14 cellular contexts compared by ENCODE assay signal in the genomic region with DNA sequence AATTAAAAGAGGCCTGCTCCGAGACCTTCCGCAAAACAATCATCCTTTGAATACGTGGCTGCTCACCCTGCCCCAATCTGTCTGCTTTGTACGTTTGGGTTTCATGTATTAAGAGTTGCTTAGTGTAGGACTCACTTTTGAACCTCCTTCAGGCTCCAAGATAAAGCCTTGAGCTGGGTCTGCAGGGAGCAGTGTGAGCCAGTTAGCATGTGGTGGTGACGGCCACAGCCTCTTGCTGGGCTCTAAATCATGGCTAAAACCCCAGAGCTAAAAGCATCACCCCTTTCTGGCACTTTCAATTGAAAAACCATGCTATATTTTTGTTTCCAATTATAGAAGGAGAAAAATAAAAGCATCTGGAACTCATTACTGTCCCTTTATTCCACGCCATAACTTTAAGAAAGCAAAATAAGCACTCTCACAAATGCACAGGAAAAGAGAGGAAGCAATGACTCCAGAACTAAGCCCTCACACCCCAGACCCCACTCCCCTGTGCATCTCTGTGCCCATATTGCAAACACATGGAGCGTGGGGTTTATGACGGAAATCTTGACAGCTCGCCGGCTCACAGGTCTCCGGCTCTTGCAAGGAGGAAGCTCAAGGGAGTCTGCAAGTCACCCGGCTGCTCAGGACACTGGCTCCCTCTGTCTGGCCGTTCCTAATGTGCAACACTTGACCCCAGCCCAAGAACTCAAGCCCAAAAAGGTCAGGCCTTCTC.
A peak's percentile ranks its signal among the peaks of the same experiment; 100 is the strongest.
DNase-seq lines count a peak whose midpoint lies in the region; ATAC-seq and TF ChIP-seq lines count a peak whose summit lies in the region.
"Had no signal": no experiment of that assay in that cellular context is flagged by ENCODE, and none has a peak within 500 bp of the region (broad histone marks: within the 10 kb centered on the region; RNA-seq: fewer than 3 reads in every experiment).

No MANE protein-coding gene starts in this region.

- H3K9ac ChIP-seq in MM.1S (ENCODE audit: low read length) = no peak overlapping the region

- H2AFZ ChIP-seq in MM.1S (ENCODE audit: low read length) = no peak overlapping the region

- H3K27me3 ChIP-seq in MM.1S (replicated peaks; ENCODE audit: insufficient read depth, low read length) = 0 out of 2 replicates have a peak, but pooled peaks cover 4% of the 10 kb centered on the region

- ATAC-seq in WTC11 = peak; percentile 75
- peak; percentile 65 for ATAC-seq in Right ventricle myocardium superior (ENCODE audit: poor library complexity)
- ATAC-seq: activated T-cell treated with anti-CD3 and anti-CD28 coated beads, Interleukin-2, amount 50 U/mL, for 72 hours had no signal

- no peak overlapping the region for H3K4me2 ChIP-seq in MM.1S (ENCODE audit: low read depth, low read length)

- peaks cover 8% of the 10 kb centered on the region for H3K9me3 Mint-ChIP-seq in WTC11
- H3K9me3 Mint-ChIP-seq: activated T-cell treated with anti-CD3 and anti-CD28 coated beads, Interleukin-2, amount 50 U/mL, for 72 hours had no signal

- no peak for TF ChIP-seq CTCF in WTC11 (IDR thresholded peaks at IDR 0.05)
- no peak for TF ChIP-seq CTCF in GM20000 (IDR thresholded peaks at IDR 0.05; ENCODE audit: extremely low read depth, missing control alignments)
- TF ChIP-seq CTCF in MM.1S (IDR thresholded peaks at IDR 0.05; ENCODE audit: low read length) = no peak

- H3K9me2 ChIP-seq in MM.1S (replicated peaks; ENCODE audit: insufficient read depth, low read length) = no peaks in the 10 kb centered on the region

- H4K20me1 ChIP-seq in MM.1S (ENCODE audit: insufficient read depth, low read length) = no peaks in the 10 kb centered on the region

- no peak overlapping the region for H3K27ac ChIP-seq in MM.1S (ENCODE audit: low read length)

- no peak overlapping the region for H3K27ac Mint-ChIP-seq in WTC11
- H3K27ac Mint-ChIP-seq: activated T-cell treated with anti-CD3 and anti-CD28 coated beads, Interleukin-2, amount 50 U/mL, for 72 hours; B cell had no signal

- no peak overlapping the region for H3K4me3 Mint-ChIP-seq in WTC11
- H3K4me3 Mint-ChIP-seq: activated T-cell treated with anti-CD3 and anti-CD28 coated beads, Interleukin-2, amount 50 U/mL, for 72 hours; B cell had no signal

- H3K4me1 Mint-ChIP-seq in WTC11 = peaks cover 18% of the 10 kb centered on the region
- H3K4me1 Mint-ChIP-seq: B cell had no signal

- no peaks in the 10 kb centered on the region for H3K4me1 ChIP-seq in MM.1S (ENCODE audit: low read length)

- intact Hi-C loops in Right ventricle myocardium superior (cut with DNase I) (no loop called here), posterior vena cava (cut with DNase I) (no loop called here)

- no peak overlapping the region for H3K4me3 ChIP-seq in MM.1S (ENCODE audit: low read length)

- CTCF ChIA-PET in WTC11 (lab: Charles Lee) = interaction anchor here (0.8 to 1.6 kb wide), 5 partner anchors 8 to 115 kb away, joined by 3 to 6 read pairs (median 3); no protein-coding TSS in a partner anchor

- no peaks in the 10 kb centered on the region for H3F3A ChIP-seq in MM.1S (ENCODE audit: insufficient read depth, low read length)

- H3K79me2 ChIP-seq in MM.1S (ENCODE audit: low read length) = no peaks in the 10 kb centered on the region

- H3K36me3 ChIP-seq in MM.1S (replicated peaks; ENCODE audit: insufficient read depth, low read length) = no peaks in the 10 kb centered on the region

- H3K36me3 Mint-ChIP-seq in WTC11 = 0 out of 2 replicates have a peak, but pooled peaks cover 3% of the 10 kb centered on the region

- H3K9me3 ChIP-seq in MM.1S (replicated peaks; ENCODE audit: insufficient read depth, low read length) = no peaks in the 10 kb centered on the region

- POLR2A ChIA-PET in WTC11 (lab: Charles Lee) = no interaction called here

- DNase-seq in ELF-1 (ENCODE audit: low read depth, low spot score) (peak; percentile 26), WTC11 (ENCODE audit: low spot score) (peak; percentile 23), Right ventricle myocardium superior (peak; percentile 54), posterior vena cava (ENCODE audit: low spot score) (peak; percentile 84), KG1 (lab: John Stamatoyannopoulos, UW) (no peak), GM20000 (ENCODE audit: low spot score) (no peak), MM.1S (no peak), putamen (ENCODE audit: low spot score) (no peak)
- DNase-seq: activated T-cell treated with anti-CD3 and anti-CD28 coated beads, Interleukin-2, amount 50 U/mL, for 72 hours; Kasumi-1; mammary epithelial cell; NCI-H2107; occipital lobe had no signal

- no peaks in the 10 kb centered on the region for H3K27me3 Mint-ChIP-seq in WTC11 (ENCODE audit: low read depth)

TF ChIP-seq in WTC11, 78 proteins besides CTCF, POLR2A, EP300 and RAD21:
- TF ChIP-seq, protein P1, sequence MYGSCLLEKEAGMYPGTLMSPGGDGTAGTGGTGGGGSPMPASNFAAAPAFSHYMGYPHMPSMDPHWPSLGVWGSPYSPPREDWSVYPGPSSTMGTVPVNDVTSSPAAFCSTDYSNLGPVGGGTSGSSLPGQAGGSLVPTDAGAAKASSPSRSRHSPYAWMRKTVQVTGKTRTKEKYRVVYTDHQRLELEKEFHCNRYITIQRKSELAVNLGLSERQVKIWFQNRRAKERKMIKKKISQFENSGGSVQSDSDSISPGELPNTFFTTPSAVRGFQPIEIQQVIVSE (CRISPR knock-in tag; IDR thresholded peaks at IDR 0.05; ENCODE audit: borderline replicate concordance) = no peak
- TF ChIP-seq ZNF671 (CRISPR knock-in tag; IDR thresholded peaks at IDR 0.05) = no peak
- TF ChIP-seq, protein P2, sequence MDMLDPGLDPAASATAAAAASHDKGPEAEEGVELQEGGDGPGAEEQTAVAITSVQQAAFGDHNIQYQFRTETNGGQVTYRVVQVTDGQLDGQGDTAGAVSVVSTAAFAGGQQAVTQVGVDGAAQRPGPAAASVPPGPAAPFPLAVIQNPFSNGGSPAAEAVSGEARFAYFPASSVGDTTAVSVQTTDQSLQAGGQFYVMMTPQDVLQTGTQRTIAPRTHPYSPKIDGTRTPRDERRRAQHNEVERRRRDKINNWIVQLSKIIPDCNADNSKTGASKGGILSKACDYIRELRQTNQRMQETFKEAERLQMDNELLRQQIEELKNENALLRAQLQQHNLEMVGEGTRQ (CRISPR knock-in tag; IDR thresholded peaks at IDR 0.05) = no peak
- TF ChIP-seq, protein P3, sequence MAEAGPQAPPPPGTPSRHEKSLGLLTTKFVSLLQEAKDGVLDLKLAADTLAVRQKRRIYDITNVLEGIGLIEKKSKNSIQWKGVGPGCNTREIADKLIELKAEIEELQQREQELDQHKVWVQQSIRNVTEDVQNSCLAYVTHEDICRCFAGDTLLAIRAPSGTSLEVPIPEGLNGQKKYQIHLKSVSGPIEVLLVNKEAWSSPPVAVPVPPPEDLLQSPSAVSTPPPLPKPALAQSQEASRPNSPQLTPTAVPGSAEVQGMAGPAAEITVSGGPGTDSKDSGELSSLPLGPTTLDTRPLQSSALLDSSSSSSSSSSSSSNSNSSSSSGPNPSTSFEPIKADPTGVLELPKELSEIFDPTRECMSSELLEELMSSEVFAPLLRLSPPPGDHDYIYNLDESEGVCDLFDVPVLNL (CRISPR knock-in tag; IDR thresholded peaks at IDR 0.05; ENCODE audit: borderline replicate concordance, low read depth) = no peak
- TF ChIP-seq, protein P4, sequence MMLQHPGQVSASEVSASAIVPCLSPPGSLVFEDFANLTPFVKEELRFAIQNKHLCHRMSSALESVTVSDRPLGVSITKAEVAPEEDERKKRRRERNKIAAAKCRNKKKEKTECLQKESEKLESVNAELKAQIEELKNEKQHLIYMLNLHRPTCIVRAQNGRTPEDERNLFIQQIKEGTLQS (CRISPR knock-in tag; conservative IDR thresholded peaks at IDR 0.05) = no peak
- TF ChIP-seq FOXK1 (CRISPR knock-in tag; IDR thresholded peaks at IDR 0.05) = no peak
- no peak for TF ChIP-seq TP53 (CRISPR knock-in tag; IDR thresholded peaks at IDR 0.05)
- no peak for TF ChIP-seq JUN (CRISPR knock-in tag; IDR thresholded peaks at IDR 0.05)
- TF ChIP-seq, protein P5, sequence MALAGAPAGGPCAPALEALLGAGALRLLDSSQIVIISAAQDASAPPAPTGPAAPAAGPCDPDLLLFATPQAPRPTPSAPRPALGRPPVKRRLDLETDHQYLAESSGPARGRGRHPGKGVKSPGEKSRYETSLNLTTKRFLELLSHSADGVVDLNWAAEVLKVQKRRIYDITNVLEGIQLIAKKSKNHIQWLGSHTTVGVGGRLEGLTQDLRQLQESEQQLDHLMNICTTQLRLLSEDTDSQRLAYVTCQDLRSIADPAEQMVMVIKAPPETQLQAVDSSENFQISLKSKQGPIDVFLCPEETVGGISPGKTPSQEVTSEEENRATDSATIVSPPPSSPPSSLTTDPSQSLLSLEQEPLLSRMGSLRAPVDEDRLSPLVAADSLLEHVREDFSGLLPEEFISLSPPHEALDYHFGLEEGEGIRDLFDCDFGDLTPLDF (CRISPR knock-in tag; IDR thresholded peaks at IDR 0.05) = no peak
- TF ChIP-seq NFE2L1 (CRISPR knock-in tag; IDR thresholded peaks at IDR 0.05) = no peak
- no peak for TF ChIP-seq HMGA2 (CRISPR knock-in tag; IDR thresholded peaks at IDR 0.05)

Comparison
In these comparisons a context has a peak if more than half of its experiments do, and no peak if none do; other contexts are left out.
1. DNase-seq: peak in ELF-1 (single experiment), WTC11 (single experiment), Right ventricle myocardium superior (single experiment) and posterior vena cava (single experiment); none in KG1 (single experiment), GM20000 (single experiment), MM.1S (single experiment) and putamen (single experiment).